Comparison of ENCODE assay signal across 8 cellular contexts in the genomic region with DNA sequence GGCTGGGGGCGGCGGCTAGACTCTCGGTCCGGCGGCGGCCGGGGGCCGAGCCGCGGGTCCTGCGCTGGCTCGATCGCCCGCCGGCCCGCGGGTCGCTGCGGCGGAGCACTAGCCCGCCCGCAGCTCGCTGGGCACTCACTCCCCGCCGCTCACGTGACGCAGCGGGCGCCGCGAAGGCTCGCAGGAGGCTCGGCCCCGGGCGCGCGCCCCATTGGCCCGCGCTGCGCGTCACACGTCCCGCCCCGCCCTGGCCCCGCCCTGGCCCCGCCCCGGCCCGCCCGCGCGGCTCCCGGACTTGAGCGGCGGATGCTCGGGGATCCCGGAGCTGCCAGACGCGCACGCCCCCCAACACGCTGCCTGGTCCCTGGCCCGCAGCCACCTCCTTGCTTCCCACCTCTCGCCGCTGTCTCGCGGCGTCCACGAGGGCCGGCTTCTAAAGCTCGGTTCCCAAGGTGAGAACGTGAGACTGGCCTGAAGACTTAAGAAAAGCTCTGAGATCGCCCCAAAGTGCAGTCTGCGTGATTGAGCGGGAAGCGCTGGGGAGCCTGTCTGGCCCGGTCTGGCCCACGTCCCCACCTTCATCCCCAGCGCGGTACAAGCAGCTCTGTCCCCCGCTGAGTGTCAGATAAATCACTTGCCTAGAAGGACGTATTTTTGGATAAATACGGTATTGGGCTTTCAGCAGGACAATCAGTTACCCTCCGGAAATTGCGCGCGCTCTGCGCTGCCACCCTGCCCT. TPM values are rescaled to one million over a fixed set of nuclear protein-coding genes. Genes with fewer than 3 reads are reported as not detected.
A peak's percentile ranks its signal among the peaks of the same experiment; 100 is the strongest.
DNase-seq lines count a peak whose midpoint lies in the region; ATAC-seq and TF ChIP-seq lines count a peak whose summit lies in the region.

Gene KLF15, minus strand, starts transcription at position 110 of the 739 bp plus-strand sequence. CDS start 4,486 bp downstream, outside the sequence.

- ATAC-seq in left cardiac atrium, result peak; percentile 77 to 85

- peak within 1 kb of the TSS; percentile 80 to 87 (median 87); a peak in 5 of 7 replicates for H3K27ac Mint-ChIP-seq in H9
- no peak within 1 kb of the TSS for H3K27ac Mint-ChIP-seq in T-helper 1 cell treated with Interleukin-12 subunit alpha and Interleukin-12 subunit beta and Interleukin-4 antibody, amounts not matched to agents 30 μg/mL and 1 μg/mL, for 36 hours

- H3K9ac ChIP-seq in H9 (ENCODE audit: extremely low read depth, insufficient read length, low read length) (no peak within 1 kb of the TSS), MM.1S (ENCODE audit: low read length) (peak within 1 kb of the TSS; percentile 88)

- H3K79me2 ChIP-seq in H9 (ENCODE audit: insufficient read depth, low read length), result no peaks in the 10 kb centered on the region
- H3K79me2 ChIP-seq in MM.1S (ENCODE audit: low read length), result peaks cover 10% of the 10 kb centered on the region

- no peak within 1 kb of the TSS for H2BK15ac ChIP-seq in H9 (ENCODE audit: low read depth, low read length)

- intact Hi-C loops in left cardiac atrium (cut with DNase I) (loop anchor here in 1 of 2 donors (2.0 kb wide), 2 partner anchors 31 to 89 kb away; no protein-coding TSS in a partner anchor), posterior vena cava (cut with DNase I) (loop anchor here (10.0 kb wide), 1 partner anchor 93 kb away; no protein-coding TSS in a partner anchor), transverse colon (cut with DNase I; ENCODE audit: low total_unique reads) (loop anchor here (10.0 kb wide), 1 partner anchor 93 kb away; no protein-coding TSS in a partner anchor)

- H2BK12ac ChIP-seq in H9 (ENCODE audit: insufficient read length, low read depth, low read length), result no peak within 1 kb of the TSS

- no peak within 1 kb of the TSS for H4K8ac ChIP-seq in H9 (replicated peaks; ENCODE audit: insufficient read length, low read depth, low read length)

- peak within 1 kb of the TSS; percentile 37 for H3K14ac ChIP-seq in H9 (ENCODE audit: insufficient read depth, low read length)

- H3K4ac ChIP-seq in H9 (ENCODE audit: low read depth, low read length), result no peak within 1 kb of the TSS; the same call in 1 of the 2 replicates

- H2AFZ ChIP-seq in H9 (ENCODE audit: low read length) (no peak within 1 kb of the TSS), MM.1S (ENCODE audit: low read length) (peak within 1 kb of the TSS; percentile 99)

- H3K4me3 ChIP-seq in MM.1S (ENCODE audit: low read length) (peak within 1 kb of the TSS; percentile 87), transverse colon (peak within 1 kb of the TSS; percentile 61 to 89 (median 64))

- peaks cover 10% of the 10 kb centered on the region for H3K23me2 ChIP-seq in H9 (ENCODE audit: insufficient read length, low read depth, low read length, poor library complexity, severe bottlenecking)

- peak; percentile 79 for DNase-seq in ELF-1 (ENCODE audit: low read depth, low spot score)
- peak; percentile 90 for DNase-seq in H9
- DNase-seq in MM.1S, result peak; percentile 92
- DNase-seq in amniotic epithelial cell (ENCODE audit: low read depth), result peak; percentile 68
- peak; percentile 90 for DNase-seq in left cardiac atrium
- DNase-seq in posterior vena cava (ENCODE audit: low spot score), result peak; percentile 95
- DNase-seq in transverse colon, result peak; percentile 89

- no peak within 1 kb of the TSS for H2AK5ac ChIP-seq in H9 (ENCODE audit: insufficient read length, low read length)

- no peak within 1 kb of the TSS for H4K5ac ChIP-seq in H9 (ENCODE audit: insufficient read length, low read depth, low read length)

- peaks cover 25 to 32% of the 10 kb centered on the region in 2 experiments for H3K4me1 Mint-ChIP-seq in H9
- H3K4me1 Mint-ChIP-seq in T-helper 1 cell treated with Interleukin-12 subunit alpha and Interleukin-12 subunit beta and Interleukin-4 antibody, amounts not matched to agents 30 μg/mL and 1 μg/mL, for 36 hours (ENCODE audit: low read depth), result peaks cover 11% of the 10 kb centered on the region

- TF ChIP-seq CTCF in H9 (conservative IDR thresholded peaks at IDR 0.05) (no peak), MM.1S (IDR thresholded peaks at IDR 0.05; ENCODE audit: low read length) (no peak), transverse colon (IDR thresholded peaks at IDR 0.05) (no peak)

- H3K23ac ChIP-seq in H9 (ENCODE audit: insufficient read length, low read depth, low read length), result no peak within 1 kb of the TSS

- peak within 1 kb of the TSS; percentile 76 to 98 for H3K4me3 Mint-ChIP-seq in H9
- H3K4me3 Mint-ChIP-seq in T-helper 1 cell treated with Interleukin-12 subunit alpha and Interleukin-12 subunit beta and Interleukin-4 antibody, amounts not matched to agents 30 μg/mL and 1 μg/mL, for 36 hours, result peak within 1 kb of the TSS; percentile 84

- no peaks in the 10 kb centered on the region for H3K9me3 ChIP-seq in H9 (ENCODE audit: control insufficient read depth, low read depth, low read length)
- H3K9me3 ChIP-seq in MM.1S (replicated peaks; ENCODE audit: insufficient read depth, low read length), result no peaks in the 10 kb centered on the region
- no peaks in the 10 kb centered on the region for H3K9me3 ChIP-seq in transverse colon

- no peak for TF ChIP-seq POLR2A in transverse colon (IDR thresholded peaks at IDR 0.05)

- peak within 1 kb of the TSS; percentile 84 for H3K18ac ChIP-seq in H9 (ENCODE audit: insufficient read length, low read depth, low read length)

- no peak within 1 kb of the TSS for H2BK120ac ChIP-seq in H9 (ENCODE audit: low read depth, low read length, poor library complexity, severe bottlenecking)

- H3F3A ChIP-seq in MM.1S (ENCODE audit: insufficient read depth, low read length), result peaks cover 14% of the 10 kb centered on the region

- no peaks in the 10 kb centered on the region for H3K79me1 ChIP-seq in H9 (ENCODE audit: insufficient read depth, low read depth, low read length, poor library complexity, severe bottlenecking)

- H3K56ac ChIP-seq in H9 (ENCODE audit: insufficient read length, low read depth, low read length), result no peak within 1 kb of the TSS

- H2BK5ac ChIP-seq in H9 (ENCODE audit: insufficient read length, low read length), result no peak within 1 kb of the TSS

- peaks cover 4% of the 10 kb centered on the region; the same call in 1 of the 2 replicates for H3K4me1 ChIP-seq in H9 (ENCODE audit: insufficient read depth, low read length)
- peaks cover 11% of the 10 kb centered on the region; the same call in 1 of the 2 replicates for H3K4me1 ChIP-seq in MM.1S (ENCODE audit: low read length)
- H3K4me1 ChIP-seq in transverse colon, result peaks cover 0 to 30% (median 18%) of the 10 kb centered on the region in 4 donors

- H3K4me2 ChIP-seq in H9 (ENCODE audit: insufficient read depth, insufficient read length, low read length) (peak within 1 kb of the TSS; percentile 79), MM.1S (ENCODE audit: low read depth, low read length) (peak within 1 kb of the TSS; percentile 100)

- H4K91ac ChIP-seq in H9 (ENCODE audit: insufficient read length, low read depth, low read length), result no peak within 1 kb of the TSS

- no peaks in the 10 kb centered on the region for H3K9me3 Mint-ChIP-seq in H9
- H3K9me3 Mint-ChIP-seq in T-helper 1 cell treated with Interleukin-12 subunit alpha and Interleukin-12 subunit beta and Interleukin-4 antibody, amounts not matched to agents 30 μg/mL and 1 μg/mL, for 36 hours, result no peaks in the 10 kb centered on the region

- no peaks in the 10 kb centered on the region; a peak in 1 of 7 replicates for H3K36me3 Mint-ChIP-seq in H9 (ENCODE audit: insufficient read depth in 1 of 3, low read depth in 3 of 3)
- no peaks in the 10 kb centered on the region for H3K36me3 Mint-ChIP-seq in T-helper 1 cell treated with Interleukin-12 subunit alpha and Interleukin-12 subunit beta and Interleukin-4 antibody, amounts not matched to agents 30 μg/mL and 1 μg/mL, for 36 hours (ENCODE audit: low read depth)

- H3K36me3 ChIP-seq in MM.1S (replicated peaks; ENCODE audit: insufficient read depth, low read length), result no peaks in the 10 kb centered on the region
- no peaks in the 10 kb centered on the region for H3K36me3 ChIP-seq in transverse colon

- H4K20me1 ChIP-seq in H9 (ENCODE audit: control insufficient read depth, insufficient read depth, insufficient read length), result no peaks in the 10 kb centered on the region
- no peaks in the 10 kb centered on the region for H4K20me1 ChIP-seq in MM.1S (ENCODE audit: insufficient read depth, low read length)

- peaks cover 28% of the 10 kb centered on the region for H3K27me3 Mint-ChIP-seq in H9 (ENCODE audit: low read depth)
- H3K27me3 Mint-ChIP-seq in T-helper 1 cell treated with Interleukin-12 subunit alpha and Interleukin-12 subunit beta and Interleukin-4 antibody, amounts not matched to agents 30 μg/mL and 1 μg/mL, for 36 hours (ENCODE audit: low read depth), result peaks cover 53% of the 10 kb centered on the region

- in situ Hi-C loops in transverse colon (cut with MboI; ENCODE audit: low pct_ligation_motif_present in 1 of 4, low pct_unique_long_range_greater_than_20kb in 1 of 4, low sequenced_read_pairs in 3 of 4), result no loop called here

- H3K27ac ChIP-seq in H9 (ENCODE audit: insufficient read length, low read depth, low read length) (no peak within 1 kb of the TSS), MM.1S (ENCODE audit: low read length) (peak within 1 kb of the TSS; percentile 65; the same call in 1 of the 2 replicates), transverse colon (peak within 1 kb of the TSS; percentile 76 to 88 (median 82))

- no peak within 1 kb of the TSS for H2BK20ac ChIP-seq in H9 (ENCODE audit: low read depth, low read length, poor library complexity, severe bottlenecking)

- no peaks in the 10 kb centered on the region; the same call in 1 of the 2 replicates for H3K27me3 ChIP-seq in H9 (ENCODE audit: insufficient read depth, low read length)
- H3K27me3 ChIP-seq in MM.1S (replicated peaks; ENCODE audit: insufficient read depth, low read length), result no peaks in the 10 kb centered on the region
- peaks cover 59% of the 10 kb centered on the region for H3K27me3 ChIP-seq in transverse colon

- H3K9me2 ChIP-seq in MM.1S (replicated peaks; ENCODE audit: insufficient read depth, low read length), result no peaks in the 10 kb centered on the region

- no peak within 1 kb of the TSS for H3T11ph ChIP-seq in H9 (ENCODE audit: low read length)

- no CpG with 5 or more reads among the region's 86 CpGs for WGBS in H9 (ENCODE audit: extremely low coverage, insufficient read length, low lambda C conversion rate)
- WGBS in transverse colon (ENCODE audit: low coverage in 1 of 2), 2 donors, result 4% methylated on average over 33 of the region's 86 CpGs; no CpG with 5 or more reads in 1 of the 2 donors

- TF ChIP-seq EP300 in transverse colon (IDR thresholded peaks at IDR 0.05; ENCODE audit: low read depth), result no peak

RNA-seq across cellular contexts. Expression of gene KLF15, which starts in this region (rescaled TPM):
- total RNA-seq in H9 (2021) (10.8 and 11.4 TPM in 2 replicates), left cardiac atrium (10 to 100 TPM; 23.8 to 32.4 TPM), posterior vena cava (10 to 100 TPM; 10.6 to 15.5 TPM), transverse colon (10 to 100 TPM in 2 of 4 donors, 1 to 10 TPM in 2; 4.0 to 19.5 (median 8.4) TPM)
